14 cellular contexts compared by ENCODE assay signal in genomic region chr14:95232894-95233584, GRCh38.
"Had no signal": no experiment of that assay in that cellular context is flagged by ENCODE, and none has a peak within 500 bp of the region (broad histone marks: within the 10 kb centered on the region; RNA-seq: fewer than 3 reads in every experiment).

No MANE protein-coding gene starts in this region.

- H3K27ac ChIP-seq: neural progenitor cell, parathyroid adenoma, skin epidermis had no signal

- ATAC-seq: activated T-cell treated with anti-CD3 and anti-CD28 coated beads, Interleukin-2, amount 50 U/mL, for 72 hours had no signal

- DNase-seq: activated CD4-positive, alpha-beta memory T cell treated with anti-CD3 and anti-CD28 coated beads, Interleukin-2, amount 10 ng/mL, durations not matched to agents 7 days and 5 days; activated CD4-positive, alpha-beta T cell treated with anti-CD3 and anti-CD28 coated beads for 1 hour; activated CD8-positive, alpha-beta memory T cell treated with anti-CD3 and anti-CD28 coated beads, Interleukin-2, amount 50 U/mL, for 4 hours; activated gamma-delta T cell treated with Interleukin-2 at 50 U/mL for 16 hours; activated naive CD8-positive, alpha-beta T cell treated with anti-CD3 and anti-CD28 coated beads, Interleukin-2, amount 10 ng/mL, durations not matched to agents 7 days and 5 days; activated T-cell treated with anti-CD3 and anti-CD28 coated beads, Interleukin-2, amount 50 U/mL, for 72 hours; esophagus squamous epithelium; foreskin fibroblast; stimulated activated CD4-positive, alpha-beta T cell treated with anti-CD3 and anti-CD28 coated beads, Interleukin-4, amount 100 ng/mL, for 4 hours; T-helper 9 cell; trophoblast cell had no signal

- H3K4me3 ChIP-seq: esophagus squamous epithelium, neural progenitor cell, skin epidermis had no signal

- H3K27ac Mint-ChIP-seq: activated CD4-positive, alpha-beta memory T cell treated with anti-CD3 and anti-CD28 coated beads, Interleukin-2, amount 10 ng/mL, durations not matched to agents 7 days and 5 days; activated naive CD8-positive, alpha-beta T cell treated with anti-CD3 and anti-CD28 coated beads, Interleukin-2, amount 10 ng/mL, durations not matched to agents 7 days and 5 days; activated T-cell treated with anti-CD3 and anti-CD28 coated beads, Interleukin-2, amount 50 U/mL, for 72 hours had no signal

- H2AFZ ChIP-seq: neural progenitor cell, parathyroid adenoma had no signal

- H3K36me3 ChIP-seq: esophagus squamous epithelium, neural progenitor cell had no signal

- H3K9me3 Mint-ChIP-seq: activated CD4-positive, alpha-beta memory T cell treated with anti-CD3 and anti-CD28 coated beads, Interleukin-2, amount 10 ng/mL, durations not matched to agents 7 days and 5 days; activated naive CD8-positive, alpha-beta T cell treated with anti-CD3 and anti-CD28 coated beads, Interleukin-2, amount 10 ng/mL, durations not matched to agents 7 days and 5 days; activated T-cell treated with anti-CD3 and anti-CD28 coated beads, Interleukin-2, amount 50 U/mL, for 72 hours; neural progenitor cell had no signal

- H3K9me3 ChIP-seq: esophagus squamous epithelium had no signal

- H3K4me3 Mint-ChIP-seq: activated CD4-positive, alpha-beta memory T cell treated with anti-CD3 and anti-CD28 coated beads, Interleukin-2, amount 10 ng/mL, durations not matched to agents 7 days and 5 days; activated naive CD8-positive, alpha-beta T cell treated with anti-CD3 and anti-CD28 coated beads, Interleukin-2, amount 10 ng/mL, durations not matched to agents 7 days and 5 days; activated T-cell treated with anti-CD3 and anti-CD28 coated beads, Interleukin-2, amount 50 U/mL, for 72 hours; neural progenitor cell had no signal

- H3K27me3 ChIP-seq: esophagus squamous epithelium, neural progenitor cell had no signal

- H3K4me1 Mint-ChIP-seq: activated CD4-positive, alpha-beta memory T cell treated with anti-CD3 and anti-CD28 coated beads, Interleukin-2, amount 10 ng/mL, durations not matched to agents 7 days and 5 days; activated naive CD8-positive, alpha-beta T cell treated with anti-CD3 and anti-CD28 coated beads, Interleukin-2, amount 10 ng/mL, durations not matched to agents 7 days and 5 days had no signal

- H3K4me2 ChIP-seq: neural progenitor cell had no signal

- H3K9ac ChIP-seq: neural progenitor cell, parathyroid adenoma had no signal

- H3K79me2 ChIP-seq: parathyroid adenoma had no signal

- H3K4me1 ChIP-seq: parathyroid adenoma had no signal

- H3K36me3 Mint-ChIP-seq: activated naive CD8-positive, alpha-beta T cell treated with anti-CD3 and anti-CD28 coated beads, Interleukin-2, amount 10 ng/mL, durations not matched to agents 7 days and 5 days; neural progenitor cell had no signal
